In genomic region chr12:108389544-108389943, GRCh38 we compare ENCODE assay signal across 28 cellular contexts. TPM values are rescaled to one million over a fixed set of nuclear protein-coding genes. Genes with fewer than 3 reads are reported as not detected.
"Had no signal": no experiment of that assay in that cellular context is flagged by ENCODE, and none has a peak within 500 bp of the region (broad histone marks: within the 10 kb centered on the region; RNA-seq: fewer than 3 reads in every experiment).

No MANE protein-coding gene starts in this region.

- H3K36me3 Mint-ChIP-seq: mesothelial cell of epicardium had no signal

- H3K79me2 ChIP-seq: hepatocyte had no signal

- H3K4me2 ChIP-seq: hepatocyte had no signal

- H3K36me3 ChIP-seq: esophagus muscularis mucosa, gastroesophageal sphincter, heart left ventricle, left ventricle myocardium inferior, lower lobe of right lung had no signal

- ATAC-seq: foreskin keratinocyte, gastroesophageal sphincter, heart left ventricle, left colon, left lobe of liver, lower lobe of right lung, mucosa of descending colon had no signal

- H3K4me1 Mint-ChIP-seq: immature natural killer cell, mesothelial cell of epicardium, naive B cell had no signal

- H3K4me1 ChIP-seq: foreskin keratinocyte had no signal

- H3K4me3 Mint-ChIP-seq: immature natural killer cell, mesothelial cell of epicardium, naive B cell had no signal

- H3K27ac ChIP-seq: coronary artery, esophagus muscularis mucosa, foreskin keratinocyte, gastroesophageal sphincter, heart left ventricle, hepatocyte, left ventricle myocardium inferior, lower lobe of right lung had no signal

- H3K27me3 ChIP-seq: esophagus muscularis mucosa, foreskin keratinocyte, gastroesophageal sphincter, hepatocyte had no signal

- H3K4me3 ChIP-seq: coronary artery, dorsolateral prefrontal cortex, esophagus muscularis mucosa, gastroesophageal sphincter, heart left ventricle, hepatocyte, left ventricle myocardium inferior, lower lobe of right lung, mucosa of descending colon had no signal

- FAIRE-seq: colon, endothelial cell of umbilical vein, frontal cortex, kidney had no signal

- H3K27ac Mint-ChIP-seq: immature natural killer cell, mesothelial cell of epicardium, naive B cell had no signal

- H2AFZ ChIP-seq: hepatocyte had no signal

- DNase-seq: dermis blood vessel endothelial cell; dorsolateral prefrontal cortex; effector CD4-positive, alpha-beta T cell; effector memory CD4-positive, alpha-beta T cell; foreskin keratinocyte; heart left ventricle; hypothalamus; immature natural killer cell; islet precursor cell; kidney; kidney glomerular epithelial cell; left colon; left ventricle myocardium inferior; lower lobe of right lung; mesenchymal stem cell; mucosa of descending colon; naive B cell had no signal

- H3K9me3 ChIP-seq: lower lobe of right lung had no signal

RNA-seq across cellular contexts. Expression of gene CMKLR1, which starts 50.4 kb away (rescaled TPM):
- total RNA-seq: endothelial cell of umbilical vein, fibroblast of lung, foreskin keratinocyte, lung microvascular endothelial cell had no signal
- polyA plus RNA-seq: foreskin keratinocyte had no signal
